8 cellular contexts compared by ENCODE assay signal in the genomic region with DNA sequence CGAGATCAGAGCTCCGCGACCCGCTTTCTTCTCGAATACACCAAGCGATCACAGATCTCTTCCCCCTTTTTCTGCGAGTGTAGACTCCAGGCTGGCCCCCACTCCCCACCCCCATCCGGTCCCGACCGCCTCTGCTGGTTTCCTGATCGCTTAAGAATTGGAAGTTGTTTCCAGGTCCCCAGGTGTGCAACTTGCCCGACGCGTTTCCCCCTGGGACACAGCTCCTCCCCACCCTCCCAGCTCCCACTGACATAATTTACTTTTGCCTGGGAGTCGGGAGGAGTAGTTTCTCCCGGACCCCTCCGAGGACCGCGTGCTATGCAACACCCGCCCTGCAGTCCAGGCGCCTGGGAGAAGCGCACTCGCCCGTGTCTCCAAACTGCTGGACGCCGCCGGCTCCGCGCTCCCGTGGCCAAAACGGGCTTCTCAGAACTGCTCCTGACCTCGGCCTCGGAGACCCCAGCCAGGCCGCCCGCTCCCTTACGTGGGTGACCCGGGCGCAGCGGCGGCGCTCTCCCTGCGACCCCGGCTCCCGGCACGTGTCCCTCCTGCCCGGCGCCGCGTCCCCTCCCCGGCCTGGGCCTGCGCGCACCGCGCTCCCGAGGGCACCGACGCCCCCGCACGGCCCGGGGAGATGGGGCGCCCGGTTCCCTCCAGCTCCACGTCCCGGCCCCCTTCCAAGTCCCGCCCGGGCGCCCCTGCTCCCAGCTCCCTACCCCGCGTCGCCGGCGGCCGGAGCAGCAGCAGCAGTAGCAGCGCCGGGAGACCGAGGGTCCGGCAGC. TPM values are rescaled to one million over a fixed set of nuclear protein-coding genes. Genes with fewer than 3 reads are reported as not detected.
DNase-seq lines count a peak whose midpoint lies in the region; ATAC-seq and TF ChIP-seq lines count a peak whose summit lies in the region.

No MANE protein-coding gene starts in this region.

- peak overlapping the region; percentile 72 for H3K27ac ChIP-seq in muscle layer of colon (ENCODE audit: low read depth, low read length)
- peak overlapping the region; percentile 55 for H3K27ac ChIP-seq in substantia nigra (ENCODE audit: low read depth, low read length, poor library complexity, severe bottlenecking)

- H3K36me3 ChIP-seq in muscle layer of colon (ENCODE audit: insufficient read depth, low read length): no peaks in the 10 kb centered on the region

- H3K9ac ChIP-seq in muscle layer of colon (ENCODE audit: low read length): no peak overlapping the region

- H3K27me3 ChIP-seq in muscle layer of colon (ENCODE audit: control insufficient read depth in 1 of 2, insufficient read depth in 2 of 2, low read length in 2 of 2): no peaks in the 10 kb centered on the region

- no peak for TF ChIP-seq CTCF in epithelial cell of proximal tubule (conservative IDR thresholded peaks at IDR 0.05; ENCODE audit: low read depth, low read length)

- H3K4me3 ChIP-seq in epithelial cell of proximal tubule (ENCODE audit: low read depth, low read length) (peak overlapping the region; percentile 93), muscle layer of colon (ENCODE audit: low read depth in 1 of 2, low read length in 2 of 2) (peak overlapping the region; percentile 77 to 92)

- DNase-seq in ELR (ENCODE audit: low read depth) (peak; percentile 64), Kasumi-1 (lab: John Stamatoyannopoulos, UW) (peak; percentile 58 to 73), epithelial cell of proximal tubule (ENCODE audit: low read depth) (no peak), substantia nigra (lab: John Stamatoyannopoulos, UW) (peak in 11 of 49 donors; percentile 16 to 49 (median 38)), cortex of kidney (lab: John Stamatoyannopoulos, UW) (no peak)
- peak in 2 of 3 experiments; percentile 23 to 49 for DNase-seq in activated CD8-positive, alpha-beta memory T cell treated with anti-CD3 and anti-CD28 coated beads for 48 hours (ENCODE audit: low read depth in 2 of 3, low spot score in 2 of 3)

- peak; percentile 17 for ATAC-seq in GM21737 (IDR thresholded peaks at IDR 0.05; ENCODE audit: unreplicated experiment)

- no peaks in the 10 kb centered on the region for H3K9me3 ChIP-seq in muscle layer of colon (ENCODE audit: low read length)

- H3K4me1 ChIP-seq in muscle layer of colon (ENCODE audit: insufficient read depth, low read length): no peaks in the 10 kb centered on the region

RNA-seq across cellular contexts. Expression of a gene that starts 0.5 kb away (rescaled TPM):
- total RNA-seq in epithelial cell of proximal tubule: 12.5 and 24.5 TPM in 2 replicates

Comparison
In these comparisons a context has a peak if more than half of its experiments do, and no peak if none do; other contexts are left out.
1. DNase-seq: peak in ELR (single experiment), Kasumi-1 (2 of 2) and activated CD8-positive, alpha-beta memory T cell treated with anti-CD3 and anti-CD28 coated beads for 48 hours (2 of 3); none in epithelial cell of proximal tubule (single experiment) and cortex of kidney (single experiment).